ENCODE assay signal across 19 cellular contexts in the genomic region with DNA sequence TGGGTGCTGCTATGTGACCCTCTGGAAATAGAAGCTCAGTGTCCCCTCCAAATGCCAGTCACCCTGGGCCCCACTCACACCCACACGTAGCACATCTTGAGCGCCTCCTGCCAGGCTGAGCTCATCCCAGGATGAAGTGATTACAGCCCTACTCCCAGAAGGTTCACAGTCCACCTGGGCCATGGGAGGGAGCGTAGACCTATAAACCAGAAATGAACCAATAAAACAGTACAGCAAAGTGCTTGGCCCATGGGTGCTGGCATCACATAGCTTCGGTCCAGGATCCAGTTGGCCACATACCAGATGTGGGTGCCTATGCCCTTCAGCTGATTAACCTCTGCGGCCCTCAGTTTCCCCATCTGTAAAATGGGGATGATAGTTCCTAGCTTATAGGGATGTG. TPM values are rescaled to one million over a fixed set of nuclear protein-coding genes. Genes with fewer than 3 reads are reported as not detected.
"Had no signal": no experiment of that assay in that cellular context is flagged by ENCODE, and none has a peak within 500 bp of the region (broad histone marks: within the 10 kb centered on the region; RNA-seq: fewer than 3 reads in every experiment).

No MANE protein-coding gene starts in this region.

- H3K4me3 ChIP-seq: esophagus squamous epithelium had no signal

- ATAC-seq: stimulated activated memory B cell treated with anti-CD40 and anti-IgM and Interleukin-4, amounts not matched to agents 10 μg/mL and 1 μg/mL and 100 μg/mL, for 72 hours had no signal

- H3K27ac ChIP-seq: brain microvascular endothelial cell, WERI-Rb-1 had no signal

- DNase-seq: activated effector memory CD4-positive, alpha-beta T cell treated with anti-CD3 and anti-CD28 coated beads, Interleukin-2, amount 50 U/mL, for 16 hours; amygdala; brain microvascular endothelial cell; effector CD8-positive, alpha-beta T cell; esophagus squamous epithelium; hypothalamus; immature natural killer cell; nucleus accumbens; posterior cingulate gyrus; stimulated activated CD4-positive, alpha-beta T cell treated with anti-CD3 and anti-CD28 coated beads, Interleukin-2, amount 100 ng/mL, for 48 hours; WERI-Rb-1 had no signal

- H3K9me3 Mint-ChIP-seq: activated CD4-positive, alpha-beta memory T cell treated with anti-CD3 and anti-CD28 coated beads, Interleukin-2, amount 10 ng/mL, durations not matched to agents 7 days and 5 days; activated naive CD4-positive, alpha-beta T cell treated with anti-CD3 and anti-CD28 coated beads, Interleukin-2, amount 50 U/mL, for 72 hours; central memory CD8-positive, alpha-beta T cell; immature natural killer cell; nephron; stimulated activated memory B cell treated with anti-CD40 and anti-IgM and Interleukin-4, amounts not matched to agents 10 μg/mL and 1 μg/mL and 100 μg/mL, for 72 hours; T-helper 1 cell treated with Interleukin-12 subunit alpha and Interleukin-12 subunit beta and Interleukin-4 antibody, amounts not matched to agents 30 μg/mL and 1 μg/mL, for 36 hours had no signal

- H3K9me3 ChIP-seq: esophagus squamous epithelium had no signal

- H3K36me3 Mint-ChIP-seq: activated naive CD4-positive, alpha-beta T cell treated with anti-CD3 and anti-CD28 coated beads, Interleukin-2, amount 50 U/mL, for 72 hours; immature natural killer cell; stimulated activated memory B cell treated with anti-CD40 and anti-IgM and Interleukin-4, amounts not matched to agents 10 μg/mL and 1 μg/mL and 100 μg/mL, for 72 hours had no signal

- H3K27ac Mint-ChIP-seq: activated CD4-positive, alpha-beta memory T cell treated with anti-CD3 and anti-CD28 coated beads, Interleukin-2, amount 10 ng/mL, durations not matched to agents 7 days and 5 days; activated naive CD4-positive, alpha-beta T cell treated with anti-CD3 and anti-CD28 coated beads, Interleukin-2, amount 50 U/mL, for 72 hours; immature natural killer cell; nephron; stimulated activated memory B cell treated with anti-CD40 and anti-IgM and Interleukin-4, amounts not matched to agents 10 μg/mL and 1 μg/mL and 100 μg/mL, for 72 hours; T-helper 1 cell treated with Interleukin-12 subunit alpha and Interleukin-12 subunit beta and Interleukin-4 antibody, amounts not matched to agents 30 μg/mL and 1 μg/mL, for 36 hours had no signal

- H3K36me3 ChIP-seq: brain microvascular endothelial cell, WERI-Rb-1 had no signal

- H3K4me3 Mint-ChIP-seq: activated CD4-positive, alpha-beta memory T cell treated with anti-CD3 and anti-CD28 coated beads, Interleukin-2, amount 10 ng/mL, durations not matched to agents 7 days and 5 days; central memory CD8-positive, alpha-beta T cell; immature natural killer cell; nephron; stimulated activated memory B cell treated with anti-CD40 and anti-IgM and Interleukin-4, amounts not matched to agents 10 μg/mL and 1 μg/mL and 100 μg/mL, for 72 hours; T-helper 1 cell treated with Interleukin-12 subunit alpha and Interleukin-12 subunit beta and Interleukin-4 antibody, amounts not matched to agents 30 μg/mL and 1 μg/mL, for 36 hours had no signal

- H3K4me1 Mint-ChIP-seq: nephron had no signal

RNA-seq across cellular contexts. Expression of a gene that starts 2.2 kb away (rescaled TPM):
- total RNA-seq: endothelial cell of umbilical vein, glomerular endothelial cell had no signal
- polyA plus RNA-seq: endothelial cell of umbilical vein, immature natural killer cell had no signal
